ENCODE assay signal across 33 cellular contexts in the genomic region with DNA sequence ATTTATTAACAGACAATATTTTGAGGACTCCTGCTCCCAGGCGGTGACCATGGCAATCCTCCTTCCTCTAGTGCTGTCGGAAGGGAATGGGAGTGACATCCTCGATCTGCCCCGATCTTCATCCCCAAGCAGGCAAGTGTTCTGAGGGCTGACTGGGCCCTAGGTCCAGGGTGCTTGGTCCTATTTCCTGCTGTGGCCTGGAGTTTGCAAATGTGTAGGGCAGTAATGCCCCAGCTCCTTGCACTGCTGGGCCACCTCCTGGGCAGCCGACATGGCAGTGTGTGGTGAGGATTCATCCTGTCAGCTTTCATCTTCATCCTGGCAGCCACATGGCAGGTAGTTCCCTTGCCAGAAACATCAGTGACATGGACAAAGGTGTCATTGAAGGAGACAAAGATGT.
"Had no signal": no experiment of that assay in that cellular context is flagged by ENCODE, and none has a peak within 500 bp of the region (broad histone marks: within the 10 kb centered on the region; RNA-seq: fewer than 3 reads in every experiment).

No MANE protein-coding gene starts in this region.

- DNase-seq: activated CD4-positive, alpha-beta memory T cell treated with anti-CD3 and anti-CD28 coated beads for 36 hours; activated CD4-positive, alpha-beta T cell treated with anti-CD3 and anti-CD28 coated beads for 36 hours; activated CD4-positive, alpha-beta T cell treated with anti-CD3 and anti-CD28 coated beads, Interleukin-2, amount 10 ng/mL, durations not matched to agents 24 days and 14 days; activated CD4-positive, CD25-positive, alpha-beta regulatory T cell; activated CD4-positive, CD25-positive, alpha-beta regulatory T cell treated with anti-CD3 and anti-CD28 coated beads, Interleukin-2, amount 50 U/mL, for 72 hours; activated CD8-positive, alpha-beta memory T cell treated with anti-CD3 and anti-CD28 coated beads, Interleukin-2, amount 10 ng/mL, durations not matched to agents 7 days and 5 days; activated CD8-positive, alpha-beta memory T cell treated with anti-CD3 and anti-CD28 coated beads, Interleukin-2, amount 50 U/mL, for 48 hours; activated CD8-positive, alpha-beta T cell treated with anti-CD3 and anti-CD28 coated beads, Interleukin-2, amount 10 ng/mL, durations not matched to agents 7 days and 5 days; activated gamma-delta T cell; activated naive CD4-positive, alpha-beta T cell; activated naive CD4-positive, alpha-beta T cell treated with anti-CD3 and anti-CD28 coated beads, Interleukin-2, amount 10 ng/mL, durations not matched to agents 7 days and 5 days; activated naive CD8-positive, alpha-beta T cell treated with anti-CD3 and anti-CD28 coated beads, Interleukin-2, amount 10 ng/mL, durations not matched to agents 7 days and 5 days; activated T-cell treated with anti-CD3 and anti-CD28 coated beads for 4 hours; activated T-cell treated with anti-CD3 and anti-CD28 coated beads, Interleukin-2, amount 50 U/mL, for 24 hours; activated T-cell treated with anti-CD3 and anti-CD28 coated beads, Interleukin-2, amount 50 U/mL, for 72 hours; central memory CD4-positive, alpha-beta T cell; cerebellar nuclear complex; colonic mucosa; effector CD8-positive, alpha-beta T cell; gastrocnemius medialis; glutamatergic neuron; heart left ventricle; T-helper 1 cell; T-helper 17 cell; T1000; WERI-Rb-1 had no signal

- H3K9me3 ChIP-seq: ascending aorta, breast epithelium, colonic mucosa, gastrocnemius medialis, heart left ventricle had no signal

- H3K27me3 Mint-ChIP-seq: activated CD4-positive, alpha-beta memory T cell treated with anti-CD3 and anti-CD28 coated beads for 36 hours; activated CD4-positive, alpha-beta T cell treated with anti-CD3 and anti-CD28 coated beads for 36 hours; activated T-cell treated with anti-CD3 and anti-CD28 coated beads, Interleukin-2, amount 50 U/mL, for 24 hours had no signal

- H3K27ac Mint-ChIP-seq: activated CD4-positive, alpha-beta memory T cell treated with anti-CD3 and anti-CD28 coated beads for 36 hours; activated CD4-positive, alpha-beta T cell treated with anti-CD3 and anti-CD28 coated beads for 36 hours; activated CD4-positive, alpha-beta T cell treated with anti-CD3 and anti-CD28 coated beads, Interleukin-2, amount 10 ng/mL, durations not matched to agents 24 days and 14 days; activated CD8-positive, alpha-beta memory T cell treated with anti-CD3 and anti-CD28 coated beads, Interleukin-2, amount 10 ng/mL, durations not matched to agents 7 days and 5 days; activated CD8-positive, alpha-beta T cell treated with anti-CD3 and anti-CD28 coated beads, Interleukin-2, amount 10 ng/mL, durations not matched to agents 7 days and 5 days; activated naive CD4-positive, alpha-beta T cell treated with anti-CD3 and anti-CD28 coated beads, Interleukin-2, amount 10 ng/mL, durations not matched to agents 7 days and 5 days; activated naive CD4-positive, alpha-beta T cell treated with anti-CD3 and anti-CD28 coated beads, Interleukin-2, amount 50 U/mL, for 72 hours; activated naive CD8-positive, alpha-beta T cell treated with anti-CD3 and anti-CD28 coated beads, Interleukin-2, amount 10 ng/mL, durations not matched to agents 7 days and 5 days; activated T-cell treated with anti-CD3 and anti-CD28 coated beads, Interleukin-2, amount 50 U/mL, for 24 hours; activated T-cell treated with anti-CD3 and anti-CD28 coated beads, Interleukin-2, amount 50 U/mL, for 72 hours; brain; T-helper 17 cell; T-helper 2 cell treated with Interferon-gamma antibody and Interleukin-4, amounts not matched to agents 5 μg/mL and 100 μg/mL, for 36 hours had no signal

- H3K4me3 ChIP-seq: ascending aorta, breast epithelium, cardiac muscle cell, colonic mucosa, gastrocnemius medialis, heart left ventricle had no signal

- H3K36me3 Mint-ChIP-seq: activated CD4-positive, alpha-beta memory T cell treated with anti-CD3 and anti-CD28 coated beads for 36 hours; activated CD8-positive, alpha-beta memory T cell treated with anti-CD3 and anti-CD28 coated beads, Interleukin-2, amount 10 ng/mL, durations not matched to agents 7 days and 5 days; activated naive CD4-positive, alpha-beta T cell treated with anti-CD3 and anti-CD28 coated beads, Interleukin-2, amount 10 ng/mL, durations not matched to agents 7 days and 5 days; activated naive CD4-positive, alpha-beta T cell treated with anti-CD3 and anti-CD28 coated beads, Interleukin-2, amount 50 U/mL, for 72 hours; activated naive CD8-positive, alpha-beta T cell treated with anti-CD3 and anti-CD28 coated beads, Interleukin-2, amount 10 ng/mL, durations not matched to agents 7 days and 5 days; brain had no signal

- H3K27me3 ChIP-seq: ascending aorta, breast epithelium, cardiac muscle cell, colonic mucosa, foreskin keratinocyte had no signal

- H3K9me3 Mint-ChIP-seq: activated CD4-positive, alpha-beta memory T cell treated with anti-CD3 and anti-CD28 coated beads for 36 hours; activated CD4-positive, alpha-beta T cell treated with anti-CD3 and anti-CD28 coated beads, Interleukin-2, amount 10 ng/mL, durations not matched to agents 24 days and 14 days; activated naive CD4-positive, alpha-beta T cell treated with anti-CD3 and anti-CD28 coated beads, Interleukin-2, amount 10 ng/mL, durations not matched to agents 7 days and 5 days; activated naive CD4-positive, alpha-beta T cell treated with anti-CD3 and anti-CD28 coated beads, Interleukin-2, amount 50 U/mL, for 72 hours; activated T-cell treated with anti-CD3 and anti-CD28 coated beads, Interleukin-2, amount 50 U/mL, for 24 hours; activated T-cell treated with anti-CD3 and anti-CD28 coated beads, Interleukin-2, amount 50 U/mL, for 72 hours; T-helper 2 cell treated with Interferon-gamma antibody and Interleukin-4, amounts not matched to agents 5 μg/mL and 100 μg/mL, for 36 hours had no signal

- H3K4me3 Mint-ChIP-seq: activated CD4-positive, alpha-beta memory T cell treated with anti-CD3 and anti-CD28 coated beads for 36 hours; activated CD4-positive, alpha-beta T cell treated with anti-CD3 and anti-CD28 coated beads for 36 hours; activated CD4-positive, alpha-beta T cell treated with anti-CD3 and anti-CD28 coated beads, Interleukin-2, amount 10 ng/mL, durations not matched to agents 24 days and 14 days; activated CD8-positive, alpha-beta memory T cell treated with anti-CD3 and anti-CD28 coated beads, Interleukin-2, amount 10 ng/mL, durations not matched to agents 7 days and 5 days; activated CD8-positive, alpha-beta T cell treated with anti-CD3 and anti-CD28 coated beads, Interleukin-2, amount 10 ng/mL, durations not matched to agents 7 days and 5 days; activated naive CD4-positive, alpha-beta T cell treated with anti-CD3 and anti-CD28 coated beads, Interleukin-2, amount 10 ng/mL, durations not matched to agents 7 days and 5 days; activated naive CD8-positive, alpha-beta T cell treated with anti-CD3 and anti-CD28 coated beads, Interleukin-2, amount 10 ng/mL, durations not matched to agents 7 days and 5 days; activated T-cell treated with anti-CD3 and anti-CD28 coated beads, Interleukin-2, amount 50 U/mL, for 24 hours; activated T-cell treated with anti-CD3 and anti-CD28 coated beads, Interleukin-2, amount 50 U/mL, for 72 hours; brain; T-helper 17 cell; T-helper 2 cell treated with Interferon-gamma antibody and Interleukin-4, amounts not matched to agents 5 μg/mL and 100 μg/mL, for 36 hours had no signal

- H3K27ac ChIP-seq: ascending aorta, breast epithelium, cardiac muscle cell, colonic mucosa, foreskin keratinocyte, gastrocnemius medialis, heart left ventricle, WERI-Rb-1 had no signal

- H3K4me1 ChIP-seq: ascending aorta, breast epithelium, colonic mucosa, gastrocnemius medialis, heart left ventricle had no signal

- ATAC-seq: activated CD4-positive, alpha-beta T cell treated with anti-CD3 and anti-CD28 coated beads for 36 hours; activated CD8-positive, alpha-beta memory T cell treated with anti-CD3 and anti-CD28 coated beads, Interleukin-2, amount 10 ng/mL, durations not matched to agents 7 days and 5 days; activated CD8-positive, alpha-beta T cell treated with anti-CD3 and anti-CD28 coated beads, Interleukin-2, amount 10 ng/mL, durations not matched to agents 7 days and 5 days; activated naive CD4-positive, alpha-beta T cell treated with anti-CD3 and anti-CD28 coated beads, Interleukin-2, amount 50 U/mL, for 72 hours; activated T-cell treated with anti-CD3 and anti-CD28 coated beads, Interleukin-2, amount 50 U/mL, for 72 hours; gastrocnemius medialis; heart left ventricle; T-helper 17 cell had no signal

- H3K36me3 ChIP-seq: ascending aorta, breast epithelium, cardiac muscle cell, colonic mucosa, gastrocnemius medialis, heart left ventricle, WERI-Rb-1 had no signal

- H3K4me1 Mint-ChIP-seq: activated CD4-positive, alpha-beta T cell treated with anti-CD3 and anti-CD28 coated beads for 36 hours; activated CD4-positive, alpha-beta T cell treated with anti-CD3 and anti-CD28 coated beads, Interleukin-2, amount 10 ng/mL, durations not matched to agents 24 days and 14 days; activated CD8-positive, alpha-beta memory T cell treated with anti-CD3 and anti-CD28 coated beads, Interleukin-2, amount 10 ng/mL, durations not matched to agents 7 days and 5 days; activated naive CD4-positive, alpha-beta T cell treated with anti-CD3 and anti-CD28 coated beads, Interleukin-2, amount 10 ng/mL, durations not matched to agents 7 days and 5 days; brain had no signal
